In genomic region chr2:150387586-150388288, GRCh38 we compare ENCODE assay signal across 1 cellular context.
TF ChIP-seq lines count a peak whose summit lies in the region.

No MANE protein-coding gene starts in this region.

TF ChIP-seq in IMR-90, 13 proteins besides CTCF, POLR2A, EP300 and RAD21 (continued from another document):
- no peak for TF ChIP-seq RCOR1 (IDR thresholded peaks at IDR 0.05; ENCODE audit: insufficient replicate concordance, low read length)
